Comparison of ENCODE assay signal across 26 cellular contexts in genomic region chr16:67187175-67187900, GRCh38. TPM values are rescaled to one million over a fixed set of nuclear protein-coding genes. Genes with fewer than 3 reads are reported as not detected.
DNase-seq lines count a peak whose midpoint lies in the region; ATAC-seq and TF ChIP-seq lines count a peak whose summit lies in the region.
"Had no signal": no experiment of that assay in that cellular context is flagged by ENCODE, and none has a peak within 500 bp of the region (broad histone marks: within the 10 kb centered on the region; RNA-seq: fewer than 3 reads in every experiment).

No MANE protein-coding gene starts in this region.

- POLR2A ChIA-PET in SK-N-SH (lab: Yijun Ruan, JAX) (no interaction called here), PC-9 (lab: Charles Lee; ENCODE audit: unreplicated experiment) (interaction anchor here (0.6 kb wide), 1 partner anchor 9 kb away, joined by 3 read pairs; no protein-coding TSS in a partner anchor)
- POLR2A ChIA-PET in CD8-positive, alpha-beta memory T cell (lab: Charles Lee), result no interaction called here

- H3K9ac ChIP-seq in SK-N-SH, result no peak overlapping the region

- H3K9me2 ChIP-seq in SK-N-SH, result no peaks in the 10 kb centered on the region
- no peaks in the 10 kb centered on the region for H3K9me2 ChIP-seq in PC-9 (ENCODE audit: insufficient read depth)

- peak overlapping the region in 1 of 2 experiments; percentile 57; a peak in 2 of 4 replicates for H3K27ac ChIP-seq in SK-N-SH (ENCODE audit: low read depth in 2 of 2, low read length in 1 of 2)
- H3K27ac ChIP-seq in PC-9, result no peak overlapping the region
- no peak overlapping the region for H3K27ac ChIP-seq in CD8-positive, alpha-beta memory T cell (ENCODE audit: low read depth, low read length)
- H3K27ac ChIP-seq in heart left ventricle, result no peak overlapping the region
- H3K27ac ChIP-seq: SK-N-MC had no signal

- peaks cover 26% of the 10 kb centered on the region for H3K27me3 Mint-ChIP-seq in neural crest cell (ENCODE audit: low read depth)
- H3K27me3 Mint-ChIP-seq in CD8-positive, alpha-beta memory T cell, result peaks cover 0 to 4% of the 10 kb centered on the region in 2 donors

- DNase-seq in SK-N-SH (no peak), PC-9 (no peak), neural crest cell (ENCODE audit: low read depth, low spot score) (no peak), NCI-H187 treated with DMSO at 0.1 percent for 48 hours (lab: John Stamatoyannopoulos, UW) (no peak), NCI-H1048 (lab: John Stamatoyannopoulos, UW) (no peak), heart left ventricle (no peak)
- no peak for DNase-seq in CD8-positive, alpha-beta memory T cell
- DNase-seq: DMS79 treated with DMSO at 0.1 percent for 48 hours, GF-D8, Kasumi-1, MV-4-11, NCI-H1417, NCI-H1694, NCI-H2081 treated with DMSO at 0.1 percent for 48 hours, NCI-H2171, NCI-H524, NCI-H774, SHP77, T-helper 17 cell had no signal

- H3F3A ChIP-seq in SK-N-SH (replicated peaks; ENCODE audit: insufficient read depth), result peaks cover 22% of the 10 kb centered on the region
- peaks cover 20% of the 10 kb centered on the region; the same call in 1 of the 2 replicates for H3F3A ChIP-seq in PC-9 (ENCODE audit: insufficient read depth, low read depth)

- peak overlapping the region; percentile 27 for H3K4me3 Mint-ChIP-seq in neural crest cell
- H3K4me3 Mint-ChIP-seq in CD8-positive, alpha-beta memory T cell, result no peak overlapping the region
- H3K4me3 Mint-ChIP-seq: T-helper 17 cell had no signal

- CTCF ChIA-PET in SK-N-SH (lab: Yijun Ruan, JAX), result interaction anchor here (0.6 to 3.5 kb wide), 5 partner anchors 13 to 233 kb away, joined by 3 to 11 read pairs (median 6); partner anchors contain the start of gene CES3
- CTCF ChIA-PET in PC-9 (lab: Charles Lee), result interaction anchor here (1.0 kb wide), 1 partner anchor 60 kb away, joined by 4 read pairs; no protein-coding TSS in a partner anchor
- CTCF ChIA-PET in CD8-positive, alpha-beta memory T cell (lab: Charles Lee), result interaction anchor here (1.0 to 11.3 kb wide), 2 partner anchors 29 to 357 kb away, joined by 3 to 205 read pairs; partner anchors contain the start of genes B3GNT9, FBXL8, HSF4 and NAE1

- H3K79me2 ChIP-seq in SK-N-SH (ENCODE audit: insufficient read depth) (peaks cover 18% of the 10 kb centered on the region), PC-9 (ENCODE audit: low read depth) (peaks cover 12% of the 10 kb centered on the region)

- H3K36me3 ChIP-seq in SK-N-SH (replicated peaks in 1 of 2; ENCODE audit: control insufficient read depth in 1 of 2, insufficient read depth in 2 of 2, low read length in 1 of 2) (no peaks in the 10 kb centered on the region), PC-9 (ENCODE audit: low read depth) (no peaks in the 10 kb centered on the region), heart left ventricle (no peaks in the 10 kb centered on the region)
- H3K36me3 ChIP-seq in CD8-positive, alpha-beta memory T cell (ENCODE audit: insufficient read depth, low read length), result no peaks in the 10 kb centered on the region

- H3K4me3 ChIP-seq in SK-N-SH (ENCODE audit: low read depth in 2 of 2, low read length in 1 of 2), result 0 out of 4 replicates have a peak overlapping the region, but pooled peaks of 1 of the 2 experiments have one; percentile 36
- no peak overlapping the region for H3K4me3 ChIP-seq in PC-9
- H3K4me3 ChIP-seq in CD8-positive, alpha-beta memory T cell (ENCODE audit: low read length), result no peak overlapping the region
- no peak overlapping the region for H3K4me3 ChIP-seq in heart left ventricle
- H3K4me3 ChIP-seq: K562, SK-N-MC had no signal

- H4K20me1 ChIP-seq in SK-N-SH (ENCODE audit: insufficient read depth), result 0 out of 2 replicates have a peak, but pooled peaks cover 1% of the 10 kb centered on the region
- H4K20me1 ChIP-seq in PC-9 (ENCODE audit: insufficient read depth), result no peaks in the 10 kb centered on the region

- no peaks in the 10 kb centered on the region for H3K9me3 Mint-ChIP-seq in neural crest cell
- no peaks in the 10 kb centered on the region for H3K9me3 Mint-ChIP-seq in CD8-positive, alpha-beta memory T cell

- TF ChIP-seq EP300 in SK-N-SH (IDR thresholded peaks at IDR 0.05; ENCODE audit: borderline replicate concordance in 1 of 2, low read depth in 1 of 2, low read length in 1 of 2), result no peak

- TF ChIP-seq CTCF in SK-N-SH (IDR thresholded peaks at IDR 0.05) (no peak), PC-9 (conservative IDR thresholded peaks at IDR 0.05) (no peak), neural crest cell (conservative IDR thresholded peaks at IDR 0.05) (no peak), heart left ventricle (IDR thresholded peaks at IDR 0.05) (no peak)

- BruUV-seq in PC-9 (replicated peaks; lab: Mats Ljungman, UMichigan), result no TSS peak

- H3K27ac Mint-ChIP-seq in neural crest cell (ENCODE audit: unreplicated experiment), result no peak overlapping the region
- no peak overlapping the region for H3K27ac Mint-ChIP-seq in CD8-positive, alpha-beta memory T cell
- H3K27ac Mint-ChIP-seq: T-helper 17 cell had no signal

- WGBS in SK-N-SH (ENCODE audit: low lambda C conversion rate), result 84% methylated on average over 14 of the region's 26 CpGs
- WGBS in heart left ventricle, 4 donors, result 81 to 85% (median 84%) methylated on average over 20 to 26 of the region's 26 CpGs

- no peak for TF ChIP-seq RAD21 in SK-N-SH (IDR thresholded peaks at IDR 0.05; ENCODE audit: low read length)

- H3K27me3 ChIP-seq in SK-N-SH (ENCODE audit: insufficient read depth) (no peaks in the 10 kb centered on the region), PC-9 (ENCODE audit: insufficient read depth, low read depth) (no peaks in the 10 kb centered on the region), heart left ventricle (no peaks in the 10 kb centered on the region)
- no peaks in the 10 kb centered on the region for H3K27me3 ChIP-seq in CD8-positive, alpha-beta memory T cell (ENCODE audit: insufficient read depth, low read length, poor library complexity, severe bottlenecking)

- no peak for TF ChIP-seq POLR2A in heart left ventricle (IDR thresholded peaks at IDR 0.05)

- H3K9me3 ChIP-seq in SK-N-SH (no peaks in the 10 kb centered on the region), PC-9 (ENCODE audit: insufficient read depth, low read depth) (no peaks in the 10 kb centered on the region), heart left ventricle (no peaks in the 10 kb centered on the region)
- no peaks in the 10 kb centered on the region for H3K9me3 ChIP-seq in CD8-positive, alpha-beta memory T cell (ENCODE audit: low read length)

- no peak for ATAC-seq in SK-N-SH treated with all-trans-retinoic acid at 6 μM for 48 hours
- no peak for ATAC-seq in heart left ventricle
- ATAC-seq: HepG2, K562, Panc1, T-helper 17 cell had no signal

- H2AFZ ChIP-seq in SK-N-SH (ENCODE audit: low read depth) (no peak overlapping the region), PC-9 (no peak overlapping the region)

- H3K4me2 ChIP-seq in SK-N-SH (peak overlapping the region; percentile 92), PC-9 (peak overlapping the region; percentile 46)

- H3K4me1 ChIP-seq in SK-N-SH (ENCODE audit: control insufficient read depth in 1 of 2, insufficient read depth in 2 of 2, low read depth in 1 of 2, low read length in 1 of 2) (peaks cover 18 to 25% of the 10 kb centered on the region in 2 experiments), PC-9 (replicated peaks; ENCODE audit: insufficient read depth) (peaks cover 40% of the 10 kb centered on the region), heart left ventricle (peaks cover 2 to 45% (median 36%) of the 10 kb centered on the region in 12 donors)
- peaks cover 33% of the 10 kb centered on the region for H3K4me1 ChIP-seq in CD8-positive, alpha-beta memory T cell (ENCODE audit: insufficient read depth, low read length)

- intact Hi-C loops in PC-9 (cut with micrococcal nuclease; ENCODE audit: unreplicated experiment), result no loop called here
- intact Hi-C loops in heart left ventricle (cut with DNase I), result loop anchor here in 3 of 10 donors (10.0 kb wide), 1 partner anchor 213 kb away; no protein-coding TSS in a partner anchor

- peaks cover 15% of the 10 kb centered on the region for H3K4me1 Mint-ChIP-seq in neural crest cell
- peaks cover 15 to 28% (median 18%) of the 10 kb centered on the region in 3 donors for H3K4me1 Mint-ChIP-seq in CD8-positive, alpha-beta memory T cell

- no peaks in the 10 kb centered on the region for H3K36me3 Mint-ChIP-seq in neural crest cell (ENCODE audit: low read depth)
- peaks cover 0 to 2% (median 0%) of the 10 kb centered on the region in 3 donors for H3K36me3 Mint-ChIP-seq in CD8-positive, alpha-beta memory T cell

RNA-seq across cellular contexts. Expression of gene EXOC3L1, which starts 2.6 kb away (rescaled TPM):
- 0.46 and 0.83 TPM in 2 replicates for polyA plus RNA-seq in SK-N-SH (2012; rRNA removed)
- polyA plus RNA-seq in SK-N-SH (2012; cell fraction: cytosol; rRNA removed), result 0.22 and 0.26 TPM in 2 replicates
- 1.8 and 3.1 TPM in 2 replicates for polyA plus RNA-seq in SK-N-SH (2012; cell fraction: nucleus; rRNA removed)
- 0.35 TPM in 1 of 2 replicates, not detected in the other for total RNA-seq in PC-9 (2021)
- total RNA-seq in neural crest cell, result 0.30 and 0.44 TPM in 2 replicates
- not detected for total RNA-seq in CD8-positive, alpha-beta memory T cell
- not detected for polyA plus RNA-seq in CD8-positive, alpha-beta memory T cell
- 1 to 10 TPM; 1.9 to 9.1 (median 2.8) TPM for total RNA-seq in heart left ventricle
- 1 to 10 TPM; 3.4 to 7.0 TPM for polyA plus RNA-seq in heart left ventricle
- total RNA-seq: HepG2, K562, MCF 10A, T-helper 17 cell had no signal
- polyA plus RNA-seq: BJ had no signal

RNA-seq across cellular contexts. Expression of gene MATCAP1, which starts 3.6 kb away (rescaled TPM):
- 68.5 and 83.5 TPM in 2 replicates for polyA plus RNA-seq in SK-N-SH (2012; rRNA removed)
- polyA plus RNA-seq in SK-N-SH (2012; cell fraction: cytosol; rRNA removed), result 9.5 and 20.4 TPM in 2 replicates
- 409 and 450 TPM in 2 replicates for polyA plus RNA-seq in SK-N-SH (2012; cell fraction: nucleus; rRNA removed)
- total RNA-seq in PC-9 (2021), result 21.7 and 24.6 TPM in 2 replicates
- total RNA-seq in neural crest cell, result 90.9 and 97.7 TPM in 2 replicates
- 10 to 100 TPM; 15.3 to 15.6 TPM for total RNA-seq in CD8-positive, alpha-beta memory T cell
- polyA plus RNA-seq in CD8-positive, alpha-beta memory T cell, result 0.68 TPM
- total RNA-seq in heart left ventricle, result 10 to 100 TPM in 5 of 9 donors, 1 to 10 TPM in 4; 4.1 to 21.6 (median 11.1) TPM
- polyA plus RNA-seq in heart left ventricle, result 10 to 100 TPM; 10.2 to 15.5 TPM

RNA-seq across cellular contexts. Expression of gene E2F4, which starts 4.6 kb away (rescaled TPM):
- 168 and 210 TPM in 2 replicates for polyA plus RNA-seq in SK-N-SH (2012; rRNA removed)
- 67.3 and 95.5 TPM in 2 replicates for polyA plus RNA-seq in SK-N-SH (2012; cell fraction: cytosol; rRNA removed)
- polyA plus RNA-seq in SK-N-SH (2012; cell fraction: nucleus; rRNA removed), result 745 and 747 TPM in 2 replicates
- total RNA-seq in PC-9 (2021), result 78.4 and 82.5 TPM in 2 replicates
- 89.7 and 97.0 TPM in 2 replicates for total RNA-seq in neural crest cell
- 100 to 1,000 TPM; 137 to 139 TPM for total RNA-seq in CD8-positive, alpha-beta memory T cell
- polyA plus RNA-seq in CD8-positive, alpha-beta memory T cell, result 86.0 TPM
- 10 to 100 TPM; 25.2 to 71.3 (median 33.7) TPM for total RNA-seq in heart left ventricle
- polyA plus RNA-seq in heart left ventricle, result 10 to 100 TPM; 29.3 to 41.4 TPM

RNA-seq across cellular contexts. Expression of gene ELMO3, which starts 11.6 kb away (rescaled TPM):
- polyA plus RNA-seq in SK-N-SH (2012; rRNA removed) (2.3 and 3.1 TPM in 2 replicates), heart left ventricle (under 1 TPM; 0.68 to 0.91 TPM)
- polyA plus RNA-seq in SK-N-SH (2012; cell fraction: cytosol; rRNA removed), result 0.58 and 0.90 TPM in 2 replicates
- polyA plus RNA-seq in SK-N-SH (2012; cell fraction: nucleus; rRNA removed), result 20.1 and 23.3 TPM in 2 replicates
- total RNA-seq in PC-9 (2021) (32.4 and 51.1 TPM in 2 replicates), neural crest cell (3.9 and 4.5 TPM in 2 replicates), heart left ventricle (1 to 10 TPM in 1 of 9 donors, under 1 TPM in 8; 0.32 to 1.8 (median 0.65) TPM)
- 1 to 10 TPM; 5.0 to 5.3 TPM for total RNA-seq in CD8-positive, alpha-beta memory T cell
- not detected for polyA plus RNA-seq in CD8-positive, alpha-beta memory T cell

RNA-seq across cellular contexts. Expression of gene NOL3, which starts 17.0 kb away (rescaled TPM):
- polyA plus RNA-seq in SK-N-SH (2012; rRNA removed) (34.1 and 38.7 TPM in 2 replicates), heart left ventricle (100 to 1,000 TPM; 112 to 121 TPM)
- polyA plus RNA-seq in SK-N-SH (2012; cell fraction: cytosol; rRNA removed), result 16.9 and 22.0 TPM in 2 replicates
- polyA plus RNA-seq in SK-N-SH (2012; cell fraction: nucleus; rRNA removed), result 131 and 167 TPM in 2 replicates
- total RNA-seq in PC-9 (2021) (68.0 and 76.8 TPM in 2 replicates), neural crest cell (4.5 and 5.8 TPM in 2 replicates), heart left ventricle (100 to 1,000 TPM in 1 of 9 donors, 10 to 100 TPM in 8; 64.9 to 119 (median 77.4) TPM)
- total RNA-seq in CD8-positive, alpha-beta memory T cell, result 1 to 10 TPM; 2.1 to 2.3 TPM
- 0.91 TPM for polyA plus RNA-seq in CD8-positive, alpha-beta memory T cell
